In genomic region chr22:39041908-39042307, GRCh38 we compare ENCODE assay signal across 11 cellular contexts. TPM values are rescaled to one million over a fixed set of nuclear protein-coding genes. Genes with fewer than 3 reads are reported as not detected.
DNase-seq lines count a peak whose midpoint lies in the region; ATAC-seq, FAIRE-seq and TF ChIP-seq lines count a peak whose summit lies in the region.
"Had no signal": no experiment of that assay in that cellular context is flagged by ENCODE, and none has a peak within 500 bp of the region (broad histone marks: within the 10 kb centered on the region; RNA-seq: fewer than 3 reads in every experiment).

No MANE protein-coding gene starts in this region.

- no peak for TF ChIP-seq CTCF in endothelial cell (IDR thresholded peaks at IDR 0.05; ENCODE audit: unreplicated experiment)

- H3K27ac Mint-ChIP-seq in endothelial cell (ENCODE audit: unreplicated experiment), result peak overlapping the region; percentile 18
- peak overlapping the region; percentile 93 for H3K27ac Mint-ChIP-seq in stimulated activated memory B cell treated with anti-CD40 and anti-IgM and Interleukin-4, amounts not matched to agents 10 μg/mL and 1 μg/mL and 100 μg/mL, for 72 hours

- no peak for DNase-seq in activated T-cell treated with anti-CD3 and anti-CD28 coated beads, Interleukin-2, amount 50 U/mL, for 4 hours
- no peak for DNase-seq in activated T-cell treated with anti-CD3 and anti-CD28 coated beads for 4 hours
- no peak for DNase-seq in NT2/D1 (ENCODE audit: low read depth, low spot score)
- no peak for DNase-seq in endothelial cell (ENCODE audit: low spot score)
- no peak for DNase-seq in GM12891 (ENCODE audit: insufficient read length, low spot score)
- DNase-seq in GM12892 (ENCODE audit: insufficient read length), result no peak
- DNase-seq: HCEC 1CT, Karpas-422, NCI-H2171 had no signal

- H3K9ac ChIP-seq in NT2/D1 (ENCODE audit: insufficient read length, low read depth), result peak overlapping the region; percentile 42

- peak overlapping the region; percentile 89 for H3K4me3 Mint-ChIP-seq in activated T-cell treated with anti-CD3 and anti-CD28 coated beads, Interleukin-2, amount 50 U/mL, for 4 hours
- H3K4me3 Mint-ChIP-seq in endothelial cell (ENCODE audit: unreplicated experiment), result peak overlapping the region; percentile 95
- peak overlapping the region; percentile 91 for H3K4me3 Mint-ChIP-seq in stimulated activated memory B cell treated with anti-CD40 and anti-IgM and Interleukin-4, amounts not matched to agents 10 μg/mL and 1 μg/mL and 100 μg/mL, for 72 hours

- H3K9me3 Mint-ChIP-seq in activated T-cell treated with anti-CD3 and anti-CD28 coated beads, Interleukin-2, amount 50 U/mL, for 4 hours, result no peaks in the 10 kb centered on the region
- H3K9me3 Mint-ChIP-seq in endothelial cell (ENCODE audit: unreplicated experiment), result no peaks in the 10 kb centered on the region
- H3K9me3 Mint-ChIP-seq in stimulated activated memory B cell treated with anti-CD40 and anti-IgM and Interleukin-4, amounts not matched to agents 10 μg/mL and 1 μg/mL and 100 μg/mL, for 72 hours, result no peaks in the 10 kb centered on the region

- TF ChIP-seq POLR2A in GM12891 (IDR thresholded peaks at IDR 0.05; ENCODE audit: low read depth, low read length) (no peak), GM12892 (IDR thresholded peaks at IDR 0.05; ENCODE audit: low read depth, low read length) (no peak)

- no peaks in the 10 kb centered on the region for H3K27me3 Mint-ChIP-seq in activated T-cell treated with anti-CD3 and anti-CD28 coated beads, Interleukin-2, amount 50 U/mL, for 4 hours (ENCODE audit: low read depth)
- H3K27me3 Mint-ChIP-seq in endothelial cell (ENCODE audit: unreplicated experiment), result peaks cover 5% of the 10 kb centered on the region
- no peaks in the 10 kb centered on the region for H3K27me3 Mint-ChIP-seq in stimulated activated memory B cell treated with anti-CD40 and anti-IgM and Interleukin-4, amounts not matched to agents 10 μg/mL and 1 μg/mL and 100 μg/mL, for 72 hours

- H3K27me3 ChIP-seq in NT2/D1 (ENCODE audit: insufficient read depth, insufficient read length), result no peaks in the 10 kb centered on the region

- no peak overlapping the region for H3K4me3 ChIP-seq in NT2/D1 (ENCODE audit: insufficient read length, low read depth)

- H3K4me1 ChIP-seq in NT2/D1 (ENCODE audit: insufficient read depth, insufficient read length), result peaks cover 2% of the 10 kb centered on the region

- H3K36me3 Mint-ChIP-seq in activated T-cell treated with anti-CD3 and anti-CD28 coated beads, Interleukin-2, amount 50 U/mL, for 4 hours (ENCODE audit: insufficient read depth), result peaks cover 14% of the 10 kb centered on the region
- peaks cover 10% of the 10 kb centered on the region for H3K36me3 Mint-ChIP-seq in endothelial cell (ENCODE audit: low read depth, unreplicated experiment)
- peaks cover 31% of the 10 kb centered on the region for H3K36me3 Mint-ChIP-seq in stimulated activated memory B cell treated with anti-CD40 and anti-IgM and Interleukin-4, amounts not matched to agents 10 μg/mL and 1 μg/mL and 100 μg/mL, for 72 hours

- no peaks in the 10 kb centered on the region for H3K9me3 ChIP-seq in NT2/D1 (ENCODE audit: insufficient read depth, low read length)

- no peak for ATAC-seq in activated T-cell treated with anti-CD3 and anti-CD28 coated beads, Interleukin-2, amount 50 U/mL, for 4 hours
- no peak for ATAC-seq in stimulated activated memory B cell treated with anti-CD40 and anti-IgM and Interleukin-4, amounts not matched to agents 10 μg/mL and 1 μg/mL and 100 μg/mL, for 72 hours
- no peak for ATAC-seq in GM19395 (IDR thresholded peaks at IDR 0.05; ENCODE audit: unreplicated experiment)

- H3K4me1 Mint-ChIP-seq in activated T-cell treated with anti-CD3 and anti-CD28 coated beads, Interleukin-2, amount 50 U/mL, for 4 hours (ENCODE audit: low read depth), result peaks cover 49% of the 10 kb centered on the region
- peaks cover 34% of the 10 kb centered on the region for H3K4me1 Mint-ChIP-seq in endothelial cell (ENCODE audit: unreplicated experiment)
- H3K4me1 Mint-ChIP-seq in stimulated activated memory B cell treated with anti-CD40 and anti-IgM and Interleukin-4, amounts not matched to agents 10 μg/mL and 1 μg/mL and 100 μg/mL, for 72 hours, result peaks cover 54% of the 10 kb centered on the region

- H3K36me3 ChIP-seq in NT2/D1 (ENCODE audit: insufficient read depth, insufficient read length, low read length), result peaks cover 2% of the 10 kb centered on the region

- FAIRE-seq in GM12891 (lab: Jason Lieb, UNC) (no peak), GM12892 (lab: Jason Lieb, UNC) (no peak)

TF ChIP-seq in GM12891, 5 proteins besides CTCF, POLR2A, EP300 and RAD21:
- TF ChIP-seq PAX5 (IDR thresholded peaks at IDR 0.05; ENCODE audit: insufficient read depth, low read length, severe bottlenecking) (no peak), TAF1 (IDR thresholded peaks at IDR 0.05; ENCODE audit: low read depth, low read length) (no peak), SPI1 (IDR thresholded peaks at IDR 0.05; ENCODE audit: low read depth, low read length) (no peak), POU2F2 (IDR thresholded peaks at IDR 0.05; ENCODE audit: low read depth, low read length) (no peak), POLR2AphosphoS5 (IDR thresholded peaks at IDR 0.05; ENCODE audit: low read depth, low read length) (no peak)
TF ChIP-seq in GM12891: peak in this region for 0.

RNA-seq across cellular contexts. Expression of gene APOBEC3F, which starts 1.2 kb away (rescaled TPM):
- total RNA-seq in activated T-cell treated with anti-CD3 and anti-CD28 coated beads, Interleukin-2, amount 50 U/mL, for 4 hours, result 10 to 100 TPM in 1 of 3 donors, 1 to 10 TPM in 2; 8.3 to 12.3 (median 8.7) TPM
- total RNA-seq in endothelial cell (ENCODE audit: unreplicated experiment), result 21.1 TPM
- polyA plus RNA-seq in GM12891 (2012; ENCODE audit: low read depth, missing spikeins), result 11.2 TPM
- 11.1 TPM for polyA plus RNA-seq in GM12892 (2012; ENCODE audit: missing spikeins)

RNA-seq across cellular contexts. Expression of gene APOBEC3D, which starts 21.0 kb away (rescaled TPM):
- total RNA-seq in activated T-cell treated with anti-CD3 and anti-CD28 coated beads, Interleukin-2, amount 50 U/mL, for 4 hours, result 10 to 100 TPM; 14.3 to 19.4 (median 18.3) TPM
- total RNA-seq in endothelial cell (ENCODE audit: unreplicated experiment), result 6.5 TPM
- polyA plus RNA-seq in GM12891 (2012; ENCODE audit: low read depth, missing spikeins), result 9.2 TPM
- 10.2 TPM for polyA plus RNA-seq in GM12892 (2012; ENCODE audit: missing spikeins)

RNA-seq across cellular contexts. Expression of gene APOBEC3C, which starts 27.9 kb away (rescaled TPM):
- 10 to 100 TPM; 33.6 to 53.7 (median 51.2) TPM for total RNA-seq in activated T-cell treated with anti-CD3 and anti-CD28 coated beads, Interleukin-2, amount 50 U/mL, for 4 hours
- total RNA-seq in endothelial cell (ENCODE audit: unreplicated experiment), result 10.9 TPM
- 104 TPM for polyA plus RNA-seq in GM12891 (2012; ENCODE audit: low read depth, missing spikeins)
- polyA plus RNA-seq in GM12892 (2012; ENCODE audit: missing spikeins), result 69.7 TPM

RNA-seq across cellular contexts. Expression of gene APOBEC3G, which starts 35.2 kb away (rescaled TPM):
- total RNA-seq in activated T-cell treated with anti-CD3 and anti-CD28 coated beads, Interleukin-2, amount 50 U/mL, for 4 hours, result 10 to 100 TPM; 23.4 to 51.5 (median 39.1) TPM
- total RNA-seq in endothelial cell (ENCODE audit: unreplicated experiment), result 9.0 TPM
- 88.3 TPM for polyA plus RNA-seq in GM12891 (2012; ENCODE audit: low read depth, missing spikeins)
- polyA plus RNA-seq in GM12892 (2012; ENCODE audit: missing spikeins), result 90.5 TPM

RNA-seq across cellular contexts. Expression of gene APOBEC3H, which starts 55.1 kb away (rescaled TPM):
- under 1 TPM in 2 of 3 donors, not detected in 1; 0.79 to 0.82 TPM for total RNA-seq in activated T-cell treated with anti-CD3 and anti-CD28 coated beads, Interleukin-2, amount 50 U/mL, for 4 hours
- total RNA-seq in endothelial cell (ENCODE audit: unreplicated experiment), result not detected
- 20.9 TPM for polyA plus RNA-seq in GM12891 (2012; ENCODE audit: low read depth, missing spikeins)
- polyA plus RNA-seq in GM12892 (2012; ENCODE audit: missing spikeins), result 15.6 TPM
